ENCODE assay signal across 1 cellular context in genomic region chr11:102449651-102450570, GRCh38.
TF ChIP-seq lines count a peak whose summit lies in the region.

No MANE protein-coding gene starts in this region.

TF ChIP-seq in HepG2, 621 proteins besides CTCF, POLR2A, EP300 and RAD21 (continued from another document):
- no peak for TF ChIP-seq FOXP1 (IDR thresholded peaks at IDR 0.05)
- no peak for TF ChIP-seq FOXP1 (CRISPR knock-in tag; IDR thresholded peaks at IDR 0.05)
- no peak for TF ChIP-seq HINFP (CRISPR knock-in tag; IDR thresholded peaks at IDR 0.05; ENCODE audit: low read depth)
- TF ChIP-seq ZBTB2 (CRISPR knock-in tag; IDR thresholded peaks at IDR 0.05; ENCODE audit: low read depth) = no peak
- no peak for TF ChIP-seq HNRNPLL (IDR thresholded peaks at IDR 0.05; ENCODE audit: low read depth, low read length, poor library complexity, severe bottlenecking)
- no peak for TF ChIP-seq KLF12 (CRISPR knock-in tag; IDR thresholded peaks at IDR 0.05; ENCODE audit: borderline replicate concordance)
- no peak for TF ChIP-seq ZNF550 (CRISPR knock-in tag; IDR thresholded peaks at IDR 0.05; ENCODE audit: borderline replicate concordance)
- TF ChIP-seq ZNF20 (CRISPR knock-in tag; IDR thresholded peaks at IDR 0.05) = no peak
- no peak for TF ChIP-seq RERE (CRISPR knock-in tag; IDR thresholded peaks at IDR 0.05; ENCODE audit: low read depth)
- no peak for TF ChIP-seq ARNT2 (CRISPR knock-in tag; IDR thresholded peaks at IDR 0.05; ENCODE audit: low read depth)
- TF ChIP-seq CENPX (CRISPR knock-in tag; IDR thresholded peaks at IDR 0.05) = no peak
- TF ChIP-seq ZBTB25 (CRISPR knock-in tag; IDR thresholded peaks at IDR 0.05) = no peak
- TF ChIP-seq MYNN (CRISPR knock-in tag; IDR thresholded peaks at IDR 0.05; ENCODE audit: low read depth) = no peak
- TF ChIP-seq ARID4A (CRISPR knock-in tag; IDR thresholded peaks at IDR 0.05; ENCODE audit: borderline replicate concordance) = no peak; the same call in 1 of the 2 replicates
- no peak for TF ChIP-seq PCBP1 (IDR thresholded peaks at IDR 0.05; ENCODE audit: borderline replicate concordance, low read depth, low read length)
- no peak for TF ChIP-seq SNAPC5 (CRISPR knock-in tag; IDR thresholded peaks at IDR 0.05; ENCODE audit: borderline replicate concordance)
- no peak for TF ChIP-seq TBL1XR1 (IDR thresholded peaks at IDR 0.05; ENCODE audit: borderline replicate concordance, low read length, partially characterized antibody)
- TF ChIP-seq SSRP1 (CRISPR knock-in tag; IDR thresholded peaks at IDR 0.05) = 0 out of 2 replicates have a peak, but pooled peaks have one; percentile 45
- TF ChIP-seq ZFY (CRISPR knock-in tag; IDR thresholded peaks at IDR 0.05) = no peak
- peak; percentile 46; the same call in 1 of the 2 replicates for TF ChIP-seq SOX5 (CRISPR knock-in tag; IDR thresholded peaks at IDR 0.05; ENCODE audit: borderline replicate concordance)
- TF ChIP-seq REL (CRISPR knock-in tag; conservative IDR thresholded peaks at IDR 0.05) = no peak
- no peak for TF ChIP-seq KAT7 (CRISPR knock-in tag; IDR thresholded peaks at IDR 0.05; ENCODE audit: borderline replicate concordance)
- no peak for TF ChIP-seq ZNF800 (CRISPR knock-in tag; IDR thresholded peaks at IDR 0.05)
- no peak for TF ChIP-seq EED (CRISPR knock-in tag; IDR thresholded peaks at IDR 0.05)
- TF ChIP-seq HNRNPL (IDR thresholded peaks at IDR 0.05; ENCODE audit: low read depth, low read length) = no peak
- TF ChIP-seq ATF6 (CRISPR knock-in tag; conservative IDR thresholded peaks at IDR 0.05) = no peak
- no peak for TF ChIP-seq RBAK (CRISPR knock-in tag; IDR thresholded peaks at IDR 0.05)
- TF ChIP-seq ZNF841 (CRISPR knock-in tag; IDR thresholded peaks at IDR 0.05; ENCODE audit: borderline replicate concordance) = no peak
- no peak for TF ChIP-seq SOX6 (IDR thresholded peaks at IDR 0.05)
- TF ChIP-seq SOX6 (CRISPR knock-in tag; IDR thresholded peaks at IDR 0.05) = 0 out of 2 replicates have a peak, but pooled peaks have one; percentile 42
- TF ChIP-seq MIER3 (CRISPR knock-in tag; IDR thresholded peaks at IDR 0.05; ENCODE audit: borderline replicate concordance) = 0 out of 2 replicates have a peak, but pooled peaks have one; percentile 22
- TF ChIP-seq ZNF235 (CRISPR knock-in tag; IDR thresholded peaks at IDR 0.05; ENCODE audit: borderline replicate concordance) = no peak
- no peak for TF ChIP-seq ZNF639 (CRISPR knock-in tag; conservative IDR thresholded peaks at IDR 0.05)
TF ChIP-seq in HepG2: peak in this region for 15.
